In the genomic region with DNA sequence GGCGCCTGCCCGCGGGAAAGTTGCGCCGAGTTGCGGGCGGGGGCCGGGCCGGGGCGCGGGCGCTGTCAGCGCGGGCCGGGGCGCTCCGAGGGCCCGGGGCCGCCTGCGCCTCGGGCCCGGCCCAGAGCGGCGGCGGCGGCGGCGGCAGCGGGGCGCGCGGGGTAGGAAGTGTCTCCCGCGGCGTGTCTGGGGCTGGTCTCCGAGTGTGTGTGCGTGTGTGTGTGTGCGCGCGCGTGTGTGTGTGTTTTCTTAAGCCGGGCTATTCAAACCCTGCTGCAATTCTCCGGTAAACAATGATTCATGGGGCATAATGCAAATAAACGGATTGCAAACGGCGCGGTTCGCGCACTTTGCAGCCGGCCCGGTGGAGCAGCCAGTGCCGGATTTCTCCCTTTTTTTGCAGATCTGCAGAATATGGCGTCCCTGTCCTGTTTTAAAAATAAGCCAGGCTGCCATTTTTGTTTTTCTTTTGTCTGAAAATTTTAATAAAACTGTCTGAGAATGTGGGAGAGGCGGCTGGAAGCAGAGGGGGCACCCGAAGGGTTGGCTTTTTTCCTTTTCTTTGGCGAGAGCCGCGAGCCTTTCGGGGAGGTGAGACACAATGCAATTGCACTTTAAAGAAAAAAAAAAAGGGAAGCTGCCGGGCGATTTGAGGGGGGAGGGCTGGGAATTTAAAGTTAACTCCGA, we compare ENCODE assay signal across 8 cellular contexts. TPM values are rescaled to one million over a fixed set of nuclear protein-coding genes. Genes with fewer than 3 reads are reported as not detected.
A peak's percentile ranks its signal among the peaks of the same experiment; 100 is the strongest.
DNase-seq lines count a peak whose midpoint lies in the region; ATAC-seq and TF ChIP-seq lines count a peak whose summit lies in the region.

No MANE protein-coding gene starts in this region.

- 0 out of 2 replicates have a peak, but pooled peaks cover 4% of the 10 kb centered on the region for H3K79me2 ChIP-seq in HCT116 (ENCODE audit: insufficient read depth, low read length)

- peaks cover 10 to 20% of the 10 kb centered on the region in 2 experiments for H3K4me1 ChIP-seq in HCT116 (ENCODE audit: control insufficient read depth in 1 of 2, insufficient read depth in 2 of 2, low read length in 2 of 2)

- H3K4me1 Mint-ChIP-seq in chondrocyte (ENCODE audit: low read depth): peaks cover 40% of the 10 kb centered on the region

- TF ChIP-seq CTCF in HCT116 (IDR thresholded peaks at IDR 0.05 in 2 of 3, conservative IDR thresholded peaks at IDR 0.05 in 1 of 3; ENCODE audit: borderline replicate concordance in 1 of 3, insufficient read depth in 1 of 3, low read depth in 2 of 3, low read length in 2 of 3): no peak
- TF ChIP-seq CTCF in chondrocyte (IDR thresholded peaks at IDR 0.05): no peak

- H3K9me3 ChIP-seq in HCT116 (ENCODE audit: control insufficient read depth in 1 of 2, insufficient read depth in 1 of 2, low read depth in 1 of 2, low read length in 2 of 2): no peaks in the 10 kb centered on the region

- peak overlapping the region; percentile 97 for H3K4me3 Mint-ChIP-seq in chondrocyte (ENCODE audit: unreplicated experiment)

- ATAC-seq in HCT116 (peak; percentile 38), HG02588 (IDR thresholded peaks at IDR 0.05; ENCODE audit: unreplicated experiment) (no peak)

- peak; percentile 57 for DNase-seq in DMS114 treated with DMSO at 0.1 percent for 48 hours (lab: John Stamatoyannopoulos, UW; ENCODE audit: unreplicated experiment)
- peak; percentile 22 for DNase-seq in HCT116 (ENCODE audit: low read depth, low spot score)
- peak; percentile 26 for DNase-seq in NCI-H2196 treated with DMSO at 0.1 percent for 48 hours (lab: John Stamatoyannopoulos, UW; ENCODE audit: unreplicated experiment)
- DNase-seq in activated CD4-positive, alpha-beta T cell treated with anti-CD3 and anti-CD28 coated beads for 24 hours (ENCODE audit: low read depth in 2 of 2): peak; percentile 23 to 28
- DNase-seq in chondrocyte (ENCODE audit: low spot score): no peak
- peak; percentile 73 for DNase-seq in kidney tubule cell (ENCODE audit: low spot score)
- DNase-seq in stimulated activated CD4-positive, alpha-beta T cell treated with anti-CD3 and anti-CD28 coated beads, Interleukin-12 subunit alpha, Interleukin-12 subunit beta, amount 100 ng/mL, for 48 hours (ENCODE audit: low read depth in 2 of 3, low spot score in 1 of 3): peak; percentile 21 to 45 (median 39)

- H3K4me2 ChIP-seq in HCT116 (ENCODE audit: low read length): peak overlapping the region; percentile 80

- no peaks in the 10 kb centered on the region for H3K9me2 ChIP-seq in HCT116 (ENCODE audit: insufficient read depth)

- peak overlapping the region; percentile 75 for H2AFZ ChIP-seq in HCT116 (ENCODE audit: low read depth, low read length, poor library complexity, severe bottlenecking)

- H3K9ac ChIP-seq in HCT116 (ENCODE audit: low read length): peak overlapping the region; percentile 66

- RAD21 ChIA-PET in HCT116 (lab: Charles Lee; ENCODE audit: low non-redundant PET in 1 of 2, low total read pairs in 2 of 2, uncharacterized antibody in 2 of 2, unreplicated experiment in 2 of 2): no interaction called here

- peak overlapping the region; percentile 69 to 72 for H3K4me3 ChIP-seq in HCT116 (replicated peaks in 1 of 2; ENCODE audit: low read depth in 1 of 2, low read length in 2 of 2)

- CTCF ChIA-PET in HCT116 (lab: Charles Lee): no interaction called here

- H3K36me3 ChIP-seq in HCT116 (ENCODE audit: control insufficient read depth in 1 of 2, insufficient read depth in 2 of 2, low read length in 2 of 2): no peaks in the 10 kb centered on the region

- H3K36me3 Mint-ChIP-seq in chondrocyte (ENCODE audit: low read depth): peaks cover 2% of the 10 kb centered on the region

- no peak for TF ChIP-seq POLR2A in HCT116 (IDR thresholded peaks at IDR 0.05; ENCODE audit: borderline replicate concordance, extremely low read depth, insufficient read depth, insufficient read length)

- no peak for TF ChIP-seq RAD21 in HCT116 (IDR thresholded peaks at IDR 0.05; ENCODE audit: low read depth)

- POLR2A ChIA-PET in HCT116 (lab: Charles Lee): interaction anchor here (0.7 kb wide), 1 partner anchor 40 kb away, joined by 3 read pairs; no protein-coding TSS in a partner anchor

- no peaks in the 10 kb centered on the region for H3K27me3 ChIP-seq in HCT116 (ENCODE audit: insufficient read depth, low read length)

- BruUV-seq in HCT116 (replicated peaks; lab: Mats Ljungman, UMichigan): TSS peak; percentile 82

- peak overlapping the region; percentile 99 for H3K27ac Mint-ChIP-seq in chondrocyte (ENCODE audit: unreplicated experiment)

- no peaks in the 10 kb centered on the region for H4K20me1 ChIP-seq in HCT116 (ENCODE audit: insufficient read depth)

- H3K27me3 Mint-ChIP-seq in chondrocyte (ENCODE audit: low read depth): no peaks in the 10 kb centered on the region

- peak overlapping the region; percentile 95 for H3K27ac ChIP-seq in HCT116 (ENCODE audit: low read depth, low read length)

- intact Hi-C loops in HCT116 (cut with micrococcal nuclease): no loop called here

- H3K9me3 Mint-ChIP-seq in chondrocyte (ENCODE audit: low read depth): no peaks in the 10 kb centered on the region

TF ChIP-seq in HCT116, 20 proteins besides CTCF, POLR2A, EP300 and RAD21:
- peak; percentile 47 for TF ChIP-seq YY1 (IDR thresholded peaks at IDR 0.05; ENCODE audit: extremely low read depth, insufficient replicate concordance, low read depth, low read length)
- TF ChIP-seq, protein P1, sequence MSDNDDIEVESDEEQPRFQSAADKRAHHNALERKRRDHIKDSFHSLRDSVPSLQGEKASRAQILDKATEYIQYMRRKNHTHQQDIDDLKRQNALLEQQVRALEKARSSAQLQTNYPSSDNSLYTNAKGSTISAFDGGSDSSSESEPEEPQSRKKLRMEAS (IDR thresholded peaks at IDR 0.05): peak; percentile 34; the same call in 1 of the 2 replicates
- TF ChIP-seq, protein P2, sequence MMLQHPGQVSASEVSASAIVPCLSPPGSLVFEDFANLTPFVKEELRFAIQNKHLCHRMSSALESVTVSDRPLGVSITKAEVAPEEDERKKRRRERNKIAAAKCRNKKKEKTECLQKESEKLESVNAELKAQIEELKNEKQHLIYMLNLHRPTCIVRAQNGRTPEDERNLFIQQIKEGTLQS (IDR thresholded peaks at IDR 0.05): no peak
- no peak for TF ChIP-seq FOSL1 (IDR thresholded peaks at IDR 0.05; ENCODE audit: low read depth)
- TF ChIP-seq POLR2AphosphoS5 (IDR thresholded peaks at IDR 0.05; ENCODE audit: low read depth, low read length): no peak
- no peak for TF ChIP-seq EGR1 (IDR thresholded peaks at IDR 0.05; ENCODE audit: low read depth)

RNA-seq across cellular contexts. Expression of a gene that starts 0.6 kb away (rescaled TPM):
- total RNA-seq in HCT116 (2021; ENCODE audit: unreplicated experiment): 11.1 TPM
- 7.4 and 8.2 TPM in 2 replicates for polyA plus RNA-seq in HCT116 (2012)
- 84.1 to 122 TPM (median 85.0 TPM) in 3 replicates for total RNA-seq in chondrocyte
